11 cellular contexts compared by ENCODE assay signal in genomic region chrX:68480969-68481368, GRCh38.
"Had no signal": no experiment of that assay in that cellular context is flagged by ENCODE, and none has a peak within 500 bp of the region (broad histone marks: within the 10 kb centered on the region; RNA-seq: fewer than 3 reads in every experiment).

No MANE protein-coding gene starts in this region.

- H3K4me1 ChIP-seq: HAP-1 had no signal

- H3K4me3 ChIP-seq: GM23248, GM23338, HAP-1 had no signal

- H3K9ac ChIP-seq: GM23248 had no signal

- H3K9me3 ChIP-seq: HAP-1 had no signal

- H3K36me3 ChIP-seq: HAP-1 had no signal

- H3K27ac ChIP-seq: GM23248 had no signal

- FAIRE-seq: H1, H54 had no signal

- DNase-seq: GM23248, GOT3, H7, H9, HCEC 1CT, HFFc6 had no signal

- ATAC-seq: GM23338, HCT116 had no signal

- H2AFZ ChIP-seq: GM23248, GM23338 had no signal

- H3K4me2 ChIP-seq: GM23338 had no signal
